Comparison of ENCODE assay signal across 8 cellular contexts in genomic region chr19:13149173-13149627, GRCh38. TPM values are rescaled to one million over a fixed set of nuclear protein-coding genes. Genes with fewer than 3 reads are reported as not detected.
DNase-seq lines count a peak whose midpoint lies in the region; ATAC-seq, FAIRE-seq and TF ChIP-seq lines count a peak whose summit lies in the region.
"Not testable (repeated sequence)": the region's sequence is repeated elsewhere in the genome, so short reads cannot be mapped to it uniquely, and the experiment has no call there.

No MANE protein-coding gene starts in this region.

- DNase-seq in CD4-positive, alpha-beta T cell; T-helper 2 cell treated with Interferon-gamma antibody and Interleukin-4, amounts not matched to agents 5 μg/mL and 100 μg/mL, for 36 hours (ENCODE audit: low spot score); astrocyte of the cerebellum (ENCODE audit: low read depth); esophagus muscularis mucosa (ENCODE audit: extremely low spot score); HepG2 (ENCODE audit: low spot score); osteocyte (ENCODE audit: extremely low spot score, unreplicated experiment): not testable (repeated sequence)
- peak; percentile 34 for DNase-seq in testis

- H3K4me2 ChIP-seq in KMS-11 (peak overlapping the region; percentile 85; the same call in 1 of the 2 replicates), HepG2 (ENCODE audit: low read depth, low read length) (peak overlapping the region; percentile 98)

- not testable (repeated sequence) for H3K9me3 Mint-ChIP-seq in CD4-positive, alpha-beta T cell; T-helper 2 cell treated with Interferon-gamma antibody and Interleukin-4, amounts not matched to agents 5 μg/mL and 100 μg/mL, for 36 hours; osteocyte (ENCODE audit: unreplicated experiment)

- H2AFZ ChIP-seq in KMS-11 (ENCODE audit: low read depth), result peak overlapping the region; percentile 88
- H2AFZ ChIP-seq in HepG2 (ENCODE audit: low read length), result not testable (repeated sequence)

- not testable (repeated sequence) for H3K36me3 ChIP-seq in KMS-11 (ENCODE audit: insufficient read depth); HepG2 (replicated peaks in 1 of 2; ENCODE audit: control insufficient read depth in 1 of 2, insufficient read depth in 2 of 2, low read length in 2 of 2); testis (ENCODE audit: low read depth, missing control alignments)
- peaks cover 3 to 24% (median 20%) of the 10 kb centered on the region in 4 donors for H3K36me3 ChIP-seq in esophagus muscularis mucosa

- H3K9me3 ChIP-seq in CD4-positive, alpha-beta T cell (ENCODE audit: control insufficient read depth, low read length); esophagus muscularis mucosa; HepG2 (ENCODE audit: low read length); testis: not testable (repeated sequence)

- not testable (repeated sequence) for H3K27me3 ChIP-seq in CD4-positive, alpha-beta T cell (ENCODE audit: control insufficient read depth, insufficient read depth, low read length); KMS-11 (ENCODE audit: insufficient read depth, low read depth); esophagus muscularis mucosa; HepG2 (ENCODE audit: control insufficient read depth in 1 of 2, insufficient read depth in 2 of 2, low read length in 2 of 2); testis

- CTCF ChIA-PET in CD4-positive, alpha-beta T cell (lab: Charles Lee), result interaction anchor here (1.1 to 2.5 kb wide), 3 partner anchors 32 to 57 kb away, joined by 3 to 15 read pairs (median 9); partner anchors contain the start of gene NACC1
- CTCF ChIA-PET in HepG2 (lab: Yijun Ruan, JAX; ENCODE audit: low intra/inter-chr PET ratio, low total read pairs), result interaction anchor here (1.6 kb wide), 1 partner anchor 85 kb away, joined by 7 read pairs; no protein-coding TSS in a partner anchor

- peak overlapping the region; percentile 99 for H3K4me3 Mint-ChIP-seq in CD4-positive, alpha-beta T cell
- peak overlapping the region; percentile 92 for H3K4me3 Mint-ChIP-seq in T-helper 2 cell treated with Interferon-gamma antibody and Interleukin-4, amounts not matched to agents 5 μg/mL and 100 μg/mL, for 36 hours
- peak overlapping the region; percentile 99 for H3K4me3 Mint-ChIP-seq in osteocyte (ENCODE audit: unreplicated experiment)

- not testable (repeated sequence) for H3K27me3 Mint-ChIP-seq in CD4-positive, alpha-beta T cell; T-helper 2 cell treated with Interferon-gamma antibody and Interleukin-4, amounts not matched to agents 5 μg/mL and 100 μg/mL, for 36 hours (ENCODE audit: low read depth); osteocyte (ENCODE audit: unreplicated experiment)

- intact Hi-C loops in CD4-positive, alpha-beta T cell (cut with DNase I, micrococcal nuclease); HepG2 (cut with micrococcal nuclease; ENCODE audit: unreplicated experiment); testis (cut with DNase I; ENCODE audit: low total_unique reads): not testable (repeated sequence)
- intact Hi-C loops in esophagus muscularis mucosa (cut with DNase I), result loop anchor here (10.0 kb wide), 1 partner anchor 116 kb away; no protein-coding TSS in a partner anchor

- TF ChIP-seq RAD21 in HepG2 (CRISPR knock-in tag; IDR thresholded peaks at IDR 0.05), result not testable (repeated sequence)

- H3K4me1 ChIP-seq in KMS-11 (ENCODE audit: low read depth, poor library complexity, severe bottlenecking); testis: not testable (repeated sequence)
- H3K4me1 ChIP-seq in esophagus muscularis mucosa, result peaks cover 4 to 47% (median 30%) of the 10 kb centered on the region in 4 donors
- H3K4me1 ChIP-seq in HepG2 (ENCODE audit: insufficient read depth, low read length), result peaks cover 17% of the 10 kb centered on the region

- not testable (repeated sequence) for BruUV-seq in HepG2 (replicated peaks; lab: Mats Ljungman, UMichigan)

- not testable (repeated sequence) for TF ChIP-seq EP300 in esophagus muscularis mucosa (IDR thresholded peaks at IDR 0.05); HepG2 (IDR thresholded peaks at IDR 0.05; ENCODE audit: low read depth in 2 of 2, low read length in 2 of 2); HepG2 (CRISPR knock-in tag; IDR thresholded peaks at IDR 0.05; ENCODE audit: borderline replicate concordance)

- WGBS in esophagus muscularis mucosa, result 43% methylated on average over 17 of the region's 17 CpGs
- 8% methylated on average over 14 of the region's 17 CpGs for WGBS in HepG2 (ENCODE audit: low lambda C conversion rate)
- 11 to 28% methylated on average over 14 to 17 of the region's 17 CpGs for WGBS in testis, 2 donors

- peaks cover 12% of the 10 kb centered on the region; the same call in 1 of the 2 replicates for H3K79me2 ChIP-seq in KMS-11 (ENCODE audit: insufficient read depth, low read depth)
- H3K79me2 ChIP-seq in HepG2 (ENCODE audit: insufficient read depth, low read length), result peaks cover 39% of the 10 kb centered on the region

- in situ Hi-C loops in astrocyte of the cerebellum (cut with HindIII; ENCODE audit: low sequenced_read_pairs); HepG2 (cut with HindIII; ENCODE audit: extremely low pct_ligation_motif_present, low pct_unique_long_range_greater_than_20kb): not testable (repeated sequence)

- H3K27ac ChIP-seq in CD4-positive, alpha-beta T cell (ENCODE audit: low read depth, low read length); KMS-11: not testable (repeated sequence)
- H3K27ac ChIP-seq in esophagus muscularis mucosa (replicated peaks in 1 of 4) (peak overlapping the region; percentile 95 to 100 (median 98)), HepG2 (ENCODE audit: extremely low read length, insufficient read depth, low read length) (peak overlapping the region; percentile 94), testis (peak overlapping the region in 1 of 2 donors; percentile 96)

- H3K9ac ChIP-seq in KMS-11 (peak overlapping the region; percentile 49; the same call in 1 of the 2 replicates), HepG2 (ENCODE audit: insufficient read depth, low read depth, low read length) (peak overlapping the region; percentile 98)

- not testable (repeated sequence) for FAIRE-seq in HepG2 (lab: Jason Lieb, UNC)

- H3K4me1 Mint-ChIP-seq in CD4-positive, alpha-beta T cell (ENCODE audit: low read depth), result peaks cover 23% of the 10 kb centered on the region
- peaks cover 18% of the 10 kb centered on the region for H3K4me1 Mint-ChIP-seq in T-helper 2 cell treated with Interferon-gamma antibody and Interleukin-4, amounts not matched to agents 5 μg/mL and 100 μg/mL, for 36 hours (ENCODE audit: low read depth)
- peaks cover 15% of the 10 kb centered on the region for H3K4me1 Mint-ChIP-seq in osteocyte (ENCODE audit: unreplicated experiment)

- not testable (repeated sequence) for H4K20me1 ChIP-seq in KMS-11 (ENCODE audit: insufficient read depth); HepG2 (ENCODE audit: insufficient read depth, low read length)

- not testable (repeated sequence) for H3K4me3 ChIP-seq in KMS-11 (IDR thresholded peaks at IDR 0.05; ENCODE audit: insufficient read depth, low read depth, low read length)
- H3K4me3 ChIP-seq in astrocyte of the cerebellum (ENCODE audit: low read depth, low read length) (peak overlapping the region; percentile 95), esophagus muscularis mucosa (peak overlapping the region; percentile 70 to 95 (median 94)), HepG2 (replicated peaks in 1 of 3; ENCODE audit: insufficient read depth in 1 of 3, low read depth in 2 of 3, low read length in 3 of 3) (peak overlapping the region; percentile 92 to 97 (median 96)), testis (peak overlapping the region; percentile 73 to 78)

- TF ChIP-seq CTCF in CD4-positive, alpha-beta T cell (IDR thresholded peaks at IDR 0.05); KMS-11 (conservative IDR thresholded peaks at IDR 0.05; ENCODE audit: low read depth, low read length); astrocyte of the cerebellum (IDR thresholded peaks at IDR 0.05; ENCODE audit: low read depth, low read length, missing control alignments); esophagus muscularis mucosa (IDR thresholded peaks at IDR 0.05); HepG2 (CRISPR knock-in tag; IDR thresholded peaks at IDR 0.05); osteocyte (IDR thresholded peaks at IDR 0.05); testis (IDR thresholded peaks at IDR 0.05): not testable (repeated sequence)

- H3K27ac Mint-ChIP-seq in CD4-positive, alpha-beta T cell, result peak overlapping the region; percentile 69
- H3K27ac Mint-ChIP-seq in T-helper 2 cell treated with Interferon-gamma antibody and Interleukin-4, amounts not matched to agents 5 μg/mL and 100 μg/mL, for 36 hours, result peak overlapping the region; percentile 57
- H3K27ac Mint-ChIP-seq in osteocyte (ENCODE audit: unreplicated experiment), result peak overlapping the region; percentile 76

- TF ChIP-seq POLR2A in esophagus muscularis mucosa (IDR thresholded peaks at IDR 0.05; ENCODE audit: low read depth); HepG2 (IDR thresholded peaks at IDR 0.05; ENCODE audit: insufficient read depth in 1 of 2, low read depth in 2 of 2, low read length in 2 of 2); testis (IDR thresholded peaks at IDR 0.05): not testable (repeated sequence)

- POLR2A ChIA-PET in CD4-positive, alpha-beta T cell (lab: Charles Lee), result interaction anchor here (0.6 to 2.8 kb wide), 8 partner anchors 13 to 50 kb away, joined by 3 to 24 read pairs (median 14); partner anchors contain the start of gene NACC1
- POLR2A ChIA-PET in HepG2 (lab: Yijun Ruan, JAX), result interaction anchor here (0.7 to 3.1 kb wide), 12 partner anchors 8 to 212 kb away, joined by 3 to 39 read pairs (median 6); partner anchors contain the start of gene NACC1

- not testable (repeated sequence) for ATAC-seq in CD4-positive, alpha-beta T cell (ENCODE audit: poor library complexity); HepG2

- peaks cover 38% of the 10 kb centered on the region for H3K36me3 Mint-ChIP-seq in CD4-positive, alpha-beta T cell (ENCODE audit: low read depth)
- peaks cover 22% of the 10 kb centered on the region for H3K36me3 Mint-ChIP-seq in T-helper 2 cell treated with Interferon-gamma antibody and Interleukin-4, amounts not matched to agents 5 μg/mL and 100 μg/mL, for 36 hours (ENCODE audit: low read depth)
- not testable (repeated sequence) for H3K36me3 Mint-ChIP-seq in osteocyte (ENCODE audit: unreplicated experiment)

RNA-seq across cellular contexts. Expression of gene STX10, which starts 1.0 kb away (rescaled TPM):
- total RNA-seq in CD4-positive, alpha-beta T cell, result 10 to 100 TPM; 40.9 to 43.9 TPM
- total RNA-seq in esophagus muscularis mucosa (10 to 100 TPM; 50.2 to 62.6 (median 56.6) TPM), HepG2 (2016; rRNA removed; fragmentation: Illumina TruSeq; extraction: Trizol) (36.8 and 47.9 TPM in 2 replicates), osteocyte (48.5 and 50.5 TPM in 2 replicates), testis (10 to 100 TPM; 27.2 to 37.6 TPM)
- 56.0 and 67.5 TPM in 2 replicates for total RNA-seq in HepG2 (2016; cell fraction: cytosol; rRNA removed; fragmentation: Illumina TruSeq; extraction: Trizol; ENCODE audit: low read depth)
- total RNA-seq in HepG2 (2016; cell fraction: insoluble cytoplasmic fraction; rRNA removed; fragmentation: Illumina TruSeq; extraction: Trizol), result 33.4 and 50.3 TPM in 2 replicates
- total RNA-seq in HepG2 (2016; cell fraction: membrane; rRNA removed; fragmentation: Illumina TruSeq; extraction: Trizol), result 78.5 and 90.1 TPM in 2 replicates
- 27.2 and 35.2 TPM in 2 replicates for total RNA-seq in HepG2 (2016; cell fraction: nucleus; rRNA removed; fragmentation: Illumina TruSeq; extraction: Trizol)
- polyA plus RNA-seq in HepG2 (2011; rRNA removed) (66.4 and 85.5 TPM in 2 replicates), testis (ENCODE audit: insufficient read depth, low read depth, low replicate concordance) (18.1 TPM)
- 58.0 and 78.9 TPM in 2 replicates for polyA plus RNA-seq in HepG2 (2011; cell fraction: cytosol; rRNA removed)
- 198 and 219 TPM in 2 replicates for polyA plus RNA-seq in HepG2 (2011; cell fraction: nucleus; rRNA removed)
- polyA plus RNA-seq in HepG2 (2012), result 28.8 and 43.3 TPM in 2 replicates
- 79.7 and 89.7 TPM in 2 replicates for polyA plus RNA-seq in HepG2 (2016; cell fraction: cytosol; fragmentation: Illumina TruSeq; extraction: Trizol; ENCODE audit: low read depth)
- polyA plus RNA-seq in HepG2 (2016; cell fraction: insoluble cytoplasmic fraction; fragmentation: Illumina TruSeq; extraction: Trizol; ENCODE audit: low read depth), result 39.4 and 44.9 TPM in 2 replicates
- polyA plus RNA-seq in HepG2 (2016; cell fraction: membrane; fragmentation: Illumina TruSeq; extraction: Trizol; ENCODE audit: low read depth), result 85.7 and 88.6 TPM in 2 replicates
- 76.5 and 85.3 TPM in 2 replicates for polyA plus RNA-seq in HepG2 (2016; cell fraction: nucleus; fragmentation: Illumina TruSeq; extraction: Trizol; ENCODE audit: insufficient read depth, low read depth)
- polyA minus RNA-seq in HepG2 (2011; rRNA and poly(A)+ RNA removed; ENCODE audit: low replicate concordance), result 37.6 and 153 TPM in 2 replicates
- polyA minus RNA-seq in HepG2 (2011; cell fraction: cytosol; rRNA and poly(A)+ RNA removed), result 11.9 and 14.2 TPM in 2 replicates
- polyA minus RNA-seq in HepG2 (2011; cell fraction: nucleus; rRNA and poly(A)+ RNA removed), result 10.3 and 12.1 TPM in 2 replicates

RNA-seq across cellular contexts. Expression of gene IER2, which starts 1.0 kb away (rescaled TPM):
- total RNA-seq in CD4-positive, alpha-beta T cell, result 100 to 1,000 TPM; 254 to 255 TPM
- total RNA-seq in esophagus muscularis mucosa (100 to 1,000 TPM in 1 of 4 donors, 10 to 100 TPM in 3; 29.1 to 144 (median 62.3) TPM), HepG2 (2016; rRNA removed; fragmentation: Illumina TruSeq; extraction: Trizol) (10.0 and 14.3 TPM in 2 replicates), osteocyte (109 and 148 TPM in 2 replicates), testis (10 to 100 TPM; 18.1 to 29.4 TPM)
- 5.0 and 5.9 TPM in 2 replicates for total RNA-seq in HepG2 (2016; cell fraction: cytosol; rRNA removed; fragmentation: Illumina TruSeq; extraction: Trizol; ENCODE audit: low read depth)
- total RNA-seq in HepG2 (2016; cell fraction: insoluble cytoplasmic fraction; rRNA removed; fragmentation: Illumina TruSeq; extraction: Trizol), result 8.1 and 16.1 TPM in 2 replicates
- total RNA-seq in HepG2 (2016; cell fraction: membrane; rRNA removed; fragmentation: Illumina TruSeq; extraction: Trizol), result 10.0 and 11.1 TPM in 2 replicates
- total RNA-seq in HepG2 (2016; cell fraction: nucleus; rRNA removed; fragmentation: Illumina TruSeq; extraction: Trizol), result 12.6 and 13.6 TPM in 2 replicates
- polyA plus RNA-seq in HepG2 (2011; rRNA removed) (10.1 and 12.9 TPM in 2 replicates), testis (ENCODE audit: insufficient read depth, low read depth, low replicate concordance) (23.3 TPM)
- 14.4 and 15.3 TPM in 2 replicates for polyA plus RNA-seq in HepG2 (2011; cell fraction: cytosol; rRNA removed)
- 84.6 and 97.2 TPM in 2 replicates for polyA plus RNA-seq in HepG2 (2011; cell fraction: nucleus; rRNA removed)
- polyA plus RNA-seq in HepG2 (2012), result 20.1 and 25.8 TPM in 2 replicates
- polyA plus RNA-seq in HepG2 (2016; cell fraction: cytosol; fragmentation: Illumina TruSeq; extraction: Trizol; ENCODE audit: low read depth), result 5.5 and 5.8 TPM in 2 replicates
- 17.5 and 22.6 TPM in 2 replicates for polyA plus RNA-seq in HepG2 (2016; cell fraction: insoluble cytoplasmic fraction; fragmentation: Illumina TruSeq; extraction: Trizol; ENCODE audit: low read depth)
- 9.7 and 9.8 TPM in 2 replicates for polyA plus RNA-seq in HepG2 (2016; cell fraction: membrane; fragmentation: Illumina TruSeq; extraction: Trizol; ENCODE audit: low read depth)
- 39.1 and 40.8 TPM in 2 replicates for polyA plus RNA-seq in HepG2 (2016; cell fraction: nucleus; fragmentation: Illumina TruSeq; extraction: Trizol; ENCODE audit: insufficient read depth, low read depth)
- polyA minus RNA-seq in HepG2 (2011; rRNA and poly(A)+ RNA removed; ENCODE audit: low replicate concordance), result 8.1 and 9.7 TPM in 2 replicates
- 7.0 and 7.3 TPM in 2 replicates for polyA minus RNA-seq in HepG2 (2011; cell fraction: cytosol; rRNA and poly(A)+ RNA removed)
- 9.7 and 9.9 TPM in 2 replicates for polyA minus RNA-seq in HepG2 (2011; cell fraction: nucleus; rRNA and poly(A)+ RNA removed)

RNA-seq across cellular contexts. Expression of gene NACC1, which starts 31.1 kb away (rescaled TPM):
- 10 to 100 TPM; 13.0 to 13.5 TPM for total RNA-seq in CD4-positive, alpha-beta T cell
- total RNA-seq in esophagus muscularis mucosa, result 10 to 100 TPM; 24.5 to 61.6 (median 29.6) TPM
- total RNA-seq in HepG2 (2016; rRNA removed; fragmentation: Illumina TruSeq; extraction: Trizol), result 31.8 and 46.7 TPM in 2 replicates
- 6.8 and 8.2 TPM in 2 replicates for total RNA-seq in HepG2 (2016; cell fraction: cytosol; rRNA removed; fragmentation: Illumina TruSeq; extraction: Trizol; ENCODE audit: low read depth)
- total RNA-seq in HepG2 (2016; cell fraction: insoluble cytoplasmic fraction; rRNA removed; fragmentation: Illumina TruSeq; extraction: Trizol), result 29.7 and 42.3 TPM in 2 replicates
- total RNA-seq in HepG2 (2016; cell fraction: membrane; rRNA removed; fragmentation: Illumina TruSeq; extraction: Trizol), result 37.1 and 38.6 TPM in 2 replicates
- total RNA-seq in HepG2 (2016; cell fraction: nucleus; rRNA removed; fragmentation: Illumina TruSeq; extraction: Trizol), result 21.0 and 21.3 TPM in 2 replicates
- polyA plus RNA-seq in HepG2 (2011; rRNA removed), result 42.3 and 55.2 TPM in 2 replicates
- polyA plus RNA-seq in HepG2 (2011; cell fraction: cytosol; rRNA removed), result 33.3 and 62.6 TPM in 2 replicates
- polyA plus RNA-seq in HepG2 (2011; cell fraction: nucleus; rRNA removed), result 93.5 and 114 TPM in 2 replicates
- polyA plus RNA-seq in HepG2 (2012), result 13.2 and 18.2 TPM in 2 replicates
- 6.3 and 6.7 TPM in 2 replicates for polyA plus RNA-seq in HepG2 (2016; cell fraction: cytosol; fragmentation: Illumina TruSeq; extraction: Trizol; ENCODE audit: low read depth)
- polyA plus RNA-seq in HepG2 (2016; cell fraction: insoluble cytoplasmic fraction; fragmentation: Illumina TruSeq; extraction: Trizol; ENCODE audit: low read depth), result 35.6 and 46.3 TPM in 2 replicates
- polyA plus RNA-seq in HepG2 (2016; cell fraction: membrane; fragmentation: Illumina TruSeq; extraction: Trizol; ENCODE audit: low read depth), result 28.2 and 28.5 TPM in 2 replicates
- polyA plus RNA-seq in HepG2 (2016; cell fraction: nucleus; fragmentation: Illumina TruSeq; extraction: Trizol; ENCODE audit: insufficient read depth, low read depth), result 37.4 and 39.4 TPM in 2 replicates
- polyA minus RNA-seq in HepG2 (2011; rRNA and poly(A)+ RNA removed; ENCODE audit: low replicate concordance), result 91.1 and 200 TPM in 2 replicates
- polyA minus RNA-seq in HepG2 (2011; cell fraction: cytosol; rRNA and poly(A)+ RNA removed), result 45.0 and 58.7 TPM in 2 replicates
- polyA minus RNA-seq in HepG2 (2011; cell fraction: nucleus; rRNA and poly(A)+ RNA removed), result 12.7 and 13.6 TPM in 2 replicates
- total RNA-seq in osteocyte, result 40.4 and 45.1 TPM in 2 replicates
- total RNA-seq in testis, result 100 to 1,000 TPM in 1 of 2 donors, 10 to 100 TPM in 1; 75.9 to 102 TPM
- polyA plus RNA-seq in testis (ENCODE audit: insufficient read depth, low read depth, low replicate concordance), result 38.2 TPM

RNA-seq across cellular contexts. Expression of gene TRMT1, which starts 32.7 kb away (rescaled TPM):
- total RNA-seq in CD4-positive, alpha-beta T cell, result 10 to 100 TPM; 60.5 to 63.4 TPM
- total RNA-seq in esophagus muscularis mucosa, result 10 to 100 TPM; 21.4 to 27.6 (median 26.9) TPM
- total RNA-seq in HepG2 (2016; rRNA removed; fragmentation: Illumina TruSeq; extraction: Trizol), result 27.9 and 44.1 TPM in 2 replicates
- 9.6 and 11.8 TPM in 2 replicates for total RNA-seq in HepG2 (2016; cell fraction: cytosol; rRNA removed; fragmentation: Illumina TruSeq; extraction: Trizol; ENCODE audit: low read depth)
- 23.9 and 45.4 TPM in 2 replicates for total RNA-seq in HepG2 (2016; cell fraction: insoluble cytoplasmic fraction; rRNA removed; fragmentation: Illumina TruSeq; extraction: Trizol)
- total RNA-seq in HepG2 (2016; cell fraction: membrane; rRNA removed; fragmentation: Illumina TruSeq; extraction: Trizol), result 14.3 and 15.5 TPM in 2 replicates
- total RNA-seq in HepG2 (2016; cell fraction: nucleus; rRNA removed; fragmentation: Illumina TruSeq; extraction: Trizol), result 55.3 and 60.2 TPM in 2 replicates
- 35.5 and 42.9 TPM in 2 replicates for polyA plus RNA-seq in HepG2 (2011; rRNA removed)
- polyA plus RNA-seq in HepG2 (2011; cell fraction: cytosol; rRNA removed), result 16.0 and 24.0 TPM in 2 replicates
- polyA plus RNA-seq in HepG2 (2011; cell fraction: nucleus; rRNA removed), result 421 and 529 TPM in 2 replicates
- polyA plus RNA-seq in HepG2 (2012), result 22.9 and 29.0 TPM in 2 replicates
- polyA plus RNA-seq in HepG2 (2016; cell fraction: cytosol; fragmentation: Illumina TruSeq; extraction: Trizol; ENCODE audit: low read depth), result 9.7 and 9.9 TPM in 2 replicates
- polyA plus RNA-seq in HepG2 (2016; cell fraction: insoluble cytoplasmic fraction; fragmentation: Illumina TruSeq; extraction: Trizol; ENCODE audit: low read depth), result 24.6 and 27.1 TPM in 2 replicates
- polyA plus RNA-seq in HepG2 (2016; cell fraction: membrane; fragmentation: Illumina TruSeq; extraction: Trizol; ENCODE audit: low read depth), result 10.7 and 11.5 TPM in 2 replicates
- 144 and 171 TPM in 2 replicates for polyA plus RNA-seq in HepG2 (2016; cell fraction: nucleus; fragmentation: Illumina TruSeq; extraction: Trizol; ENCODE audit: insufficient read depth, low read depth)
- polyA minus RNA-seq in HepG2 (2011; rRNA and poly(A)+ RNA removed; ENCODE audit: low replicate concordance), result 61.2 and 61.3 TPM in 2 replicates
- polyA minus RNA-seq in HepG2 (2011; cell fraction: cytosol; rRNA and poly(A)+ RNA removed), result 12.5 and 24.5 TPM in 2 replicates
- polyA minus RNA-seq in HepG2 (2011; cell fraction: nucleus; rRNA and poly(A)+ RNA removed), result 44.6 and 48.9 TPM in 2 replicates
- total RNA-seq in osteocyte, result 37.4 and 43.1 TPM in 2 replicates
- total RNA-seq in testis, result 10 to 100 TPM; 44.8 to 50.0 TPM
- 35.9 TPM for polyA plus RNA-seq in testis (ENCODE audit: insufficient read depth, low read depth, low replicate concordance)

RNA-seq across cellular contexts. Expression of gene LYL1, which starts 46.5 kb away (rescaled TPM):
- 1 to 10 TPM; 1.9 to 2.1 TPM for total RNA-seq in CD4-positive, alpha-beta T cell
- total RNA-seq in esophagus muscularis mucosa (10 to 100 TPM; 11.9 to 20.2 (median 17.0) TPM), HepG2 (2016; rRNA removed; fragmentation: Illumina TruSeq; extraction: Trizol) (0.69 and 0.75 TPM in 2 replicates), osteocyte (not detected in 2 replicates), testis (10 to 100 TPM; 15.9 to 35.8 TPM)
- total RNA-seq in HepG2 (2016; cell fraction: cytosol; rRNA removed; fragmentation: Illumina TruSeq; extraction: Trizol; ENCODE audit: low read depth), result 0.79 and 0.91 TPM in 2 replicates
- total RNA-seq in HepG2 (2016; cell fraction: insoluble cytoplasmic fraction; rRNA removed; fragmentation: Illumina TruSeq; extraction: Trizol), result 0.40 and 0.97 TPM in 2 replicates
- 0.74 and 0.90 TPM in 2 replicates for total RNA-seq in HepG2 (2016; cell fraction: membrane; rRNA removed; fragmentation: Illumina TruSeq; extraction: Trizol)
- 0.31 and 0.75 TPM in 2 replicates for total RNA-seq in HepG2 (2016; cell fraction: nucleus; rRNA removed; fragmentation: Illumina TruSeq; extraction: Trizol)
- polyA plus RNA-seq in HepG2 (2011; rRNA removed) (0.72 and 0.92 TPM in 2 replicates), testis (ENCODE audit: insufficient read depth, low read depth, low replicate concordance) (21.9 TPM)
- 0.71 and 1.6 TPM in 2 replicates for polyA plus RNA-seq in HepG2 (2011; cell fraction: cytosol; rRNA removed)
- polyA plus RNA-seq in HepG2 (2011; cell fraction: nucleus; rRNA removed), result 2.0 and 2.6 TPM in 2 replicates
- polyA plus RNA-seq in HepG2 (2012), result 0.31 and 0.32 TPM in 2 replicates
- polyA plus RNA-seq in HepG2 (2016; cell fraction: cytosol; fragmentation: Illumina TruSeq; extraction: Trizol; ENCODE audit: low read depth), result 0.57 and 0.66 TPM in 2 replicates
- polyA plus RNA-seq in HepG2 (2016; cell fraction: insoluble cytoplasmic fraction; fragmentation: Illumina TruSeq; extraction: Trizol; ENCODE audit: low read depth), result 0.51 and 0.59 TPM in 2 replicates
- polyA plus RNA-seq in HepG2 (2016; cell fraction: membrane; fragmentation: Illumina TruSeq; extraction: Trizol; ENCODE audit: low read depth), result 0.76 and 0.86 TPM in 2 replicates
- 0.93 and 1.5 TPM in 2 replicates for polyA plus RNA-seq in HepG2 (2016; cell fraction: nucleus; fragmentation: Illumina TruSeq; extraction: Trizol; ENCODE audit: insufficient read depth, low read depth)
- polyA minus RNA-seq in HepG2 (2011; rRNA and poly(A)+ RNA removed; ENCODE audit: low replicate concordance), result 0.09 and 1.9 TPM in 2 replicates
- polyA minus RNA-seq in HepG2 (2011; cell fraction: cytosol; rRNA and poly(A)+ RNA removed), result 0.49 and 0.70 TPM in 2 replicates
- polyA minus RNA-seq in HepG2 (2011; cell fraction: nucleus; rRNA and poly(A)+ RNA removed), result 0.64 and 1.1 TPM in 2 replicates
